Comparison of ENCODE assay signal across 8 cellular contexts in genomic region chr2:84879595-84880394, GRCh38. TPM values are rescaled to one million over a fixed set of nuclear protein-coding genes. Genes with fewer than 3 reads are reported as not detected.
DNase-seq lines count a peak whose midpoint lies in the region; ATAC-seq and TF ChIP-seq lines count a peak whose summit lies in the region.

No MANE protein-coding gene starts in this region.

- WGBS in GM23248 (ENCODE audit: low coverage in 1 of 2, low lambda C conversion rate in 2 of 2, missing lambda C conversion rate in 2 of 2), 2 experiments = 22 to 27% methylated on average over 42 to 44 of the region's 44 CpGs

- H3K36me3 ChIP-seq in GM23248 (ENCODE audit: low read depth) (no peaks in the 10 kb centered on the region), neural progenitor cell (no peaks in the 10 kb centered on the region)
- no peaks in the 10 kb centered on the region for H3K36me3 ChIP-seq in effector memory CD4-positive, alpha-beta T cell (ENCODE audit: control insufficient read depth, insufficient read depth, low read length)

- no peak overlapping the region for H3K27ac Mint-ChIP-seq in neural progenitor cell

- peak overlapping the region; percentile 79 for H3K4me3 ChIP-seq in GM23248
- H3K4me3 ChIP-seq in effector memory CD4-positive, alpha-beta T cell (ENCODE audit: insufficient read depth, low read depth, low read length, poor library complexity, severe bottlenecking) = peak overlapping the region; percentile 85
- peak overlapping the region; percentile 73 for H3K4me3 ChIP-seq in neural progenitor cell

- peak; percentile 38 for ATAC-seq in GM18508 (IDR thresholded peaks at IDR 0.05; ENCODE audit: insufficient read depth, unreplicated experiment)

- H3K36me3 Mint-ChIP-seq in neural progenitor cell = no peaks in the 10 kb centered on the region

- H3F3A ChIP-seq in GM23248 (ENCODE audit: insufficient read depth) = peaks cover 15% of the 10 kb centered on the region; the same call in 1 of the 2 replicates
- H3F3A ChIP-seq in neural progenitor cell (ENCODE audit: low read depth) = peaks cover 14% of the 10 kb centered on the region

- H3K9me3 ChIP-seq in GM23248 (ENCODE audit: low read depth) = no peaks in the 10 kb centered on the region
- no peaks in the 10 kb centered on the region for H3K9me3 ChIP-seq in effector memory CD4-positive, alpha-beta T cell (ENCODE audit: control insufficient read depth, low read length)
- no peaks in the 10 kb centered on the region for H3K9me3 ChIP-seq in neural progenitor cell (ENCODE audit: low read depth)

- no peaks in the 10 kb centered on the region for H4K20me1 ChIP-seq in GM23248 (ENCODE audit: insufficient read depth)
- peaks cover 6% of the 10 kb centered on the region for H4K20me1 ChIP-seq in neural progenitor cell (ENCODE audit: low read depth)

- in situ Hi-C loops in GM23248 (cut with MboI) = loop anchor here (10.0 kb wide), 1 partner anchor 385 kb away; no protein-coding TSS in a partner anchor

- H3K4me2 ChIP-seq in GM23248 (ENCODE audit: unreplicated experiment) = peak overlapping the region; percentile 94
- peak overlapping the region; percentile 90 for H3K4me2 ChIP-seq in neural progenitor cell

- no peaks in the 10 kb centered on the region for H3K9me3 Mint-ChIP-seq in neural progenitor cell

- H3K27me3 ChIP-seq in GM23248 (replicated peaks; ENCODE audit: insufficient read depth) (no peaks in the 10 kb centered on the region), neural progenitor cell (peaks cover 92% of the 10 kb centered on the region)
- no peaks in the 10 kb centered on the region for H3K27me3 ChIP-seq in effector memory CD4-positive, alpha-beta T cell (replicated peaks; ENCODE audit: control insufficient read depth, insufficient read depth, low read length, poor library complexity, severe bottlenecking)

- DNase-seq in GM23248 (peak; percentile 27), NOMO-1 treated with dmso at 0.1 percent for 144 hours (lab: John Stamatoyannopoulos, UW; ENCODE audit: unreplicated experiment) (peak; percentile 19), neural progenitor cell (ENCODE audit: low spot score) (peak; percentile 68), COLO829 (ENCODE audit: low spot score) (no peak), H4 (ENCODE audit: low spot score) (no peak), NCI-H1105 treated with DMSO at 0.1 percent for 48 hours (lab: John Stamatoyannopoulos, UW) (no peak)
- DNase-seq in effector memory CD4-positive, alpha-beta T cell = no peak

- peak overlapping the region; percentile 90 for H2AFZ ChIP-seq in GM23248
- peak overlapping the region; percentile 92 for H2AFZ ChIP-seq in neural progenitor cell (replicated peaks)

- TF ChIP-seq CTCF in neural progenitor cell (IDR thresholded peaks at IDR 0.05) = no peak

- peaks cover 15% of the 10 kb centered on the region for H3K4me1 Mint-ChIP-seq in neural progenitor cell

- peak overlapping the region; percentile 84 for H3K4me3 Mint-ChIP-seq in neural progenitor cell

- H3K9ac ChIP-seq in GM23248 (peak overlapping the region; percentile 64; the same call in 1 of the 2 replicates), neural progenitor cell (no peak overlapping the region)

- H3K4me1 ChIP-seq in GM23248 (ENCODE audit: insufficient read depth) (0 out of 2 replicates have a peak, but pooled peaks cover 4% of the 10 kb centered on the region), neural progenitor cell (peaks cover 17% of the 10 kb centered on the region)
- peaks cover 22% of the 10 kb centered on the region for H3K4me1 ChIP-seq in effector memory CD4-positive, alpha-beta T cell (ENCODE audit: control insufficient read depth, insufficient read depth, low read length, poor library complexity, severe bottlenecking)

- H3K9me2 ChIP-seq in GM23248 (ENCODE audit: insufficient read depth) = no peaks in the 10 kb centered on the region

- H3K27me3 Mint-ChIP-seq in neural progenitor cell (ENCODE audit: insufficient read depth, low read depth) = peaks cover 37% of the 10 kb centered on the region

- H3K27ac ChIP-seq in GM23248 (no peak overlapping the region), neural progenitor cell (no peak overlapping the region)
- peak overlapping the region; percentile 75 for H3K27ac ChIP-seq in effector memory CD4-positive, alpha-beta T cell (ENCODE audit: insufficient read depth, low read length, poor library complexity, severe bottlenecking)

- H3K79me2 ChIP-seq in GM23248 (ENCODE audit: insufficient read depth) (no peaks in the 10 kb centered on the region), neural progenitor cell (ENCODE audit: low read depth) (no peaks in the 10 kb centered on the region)

RNA-seq across cellular contexts. Expression of gene TRABD2A, which starts 1.1 kb away (rescaled TPM):
- 5.0 and 5.7 TPM in 2 replicates for total RNA-seq in GM23248 (2014; rRNA removed; shearing (Covaris generic))
- polyA plus RNA-seq in GM23248 (2016; fragmentation: Nextera tagmentation; extraction: Ambion mirVana) = 3.4 and 3.8 TPM in 2 replicates
- 1.7 and 2.0 TPM in 2 replicates for total RNA-seq in neural progenitor cell (ENCODE audit: low replicate concordance)
- 7.2 and 12.0 TPM in 2 replicates for total RNA-seq in H4 (2014; rRNA removed; shearing (Covaris generic))

RNA-seq across cellular contexts. Expression of gene TMSB10, which starts 25.7 kb away (rescaled TPM):
- 3,621 and 4,663 TPM in 2 replicates for total RNA-seq in GM23248 (2014; rRNA removed; shearing (Covaris generic))
- polyA plus RNA-seq in GM23248 (2016; fragmentation: Nextera tagmentation; extraction: Ambion mirVana) = 6,241 and 6,275 TPM in 2 replicates
- 1,687 and 2,248 TPM in 2 replicates for total RNA-seq in neural progenitor cell (ENCODE audit: low replicate concordance)
- 4,471 and 5,260 TPM in 2 replicates for total RNA-seq in H4 (2014; rRNA removed; shearing (Covaris generic))

Comparison
In these comparisons a context has a peak if more than half of its experiments do, and no peak if none do; other contexts are left out.
1. DNase-seq: peak in GM23248 (single experiment), NOMO-1 treated with dmso at 0.1 percent for 144 hours (single experiment) and neural progenitor cell (single experiment); none in effector memory CD4-positive, alpha-beta T cell (0 of 3), COLO829 (single experiment), H4 (single experiment) and NCI-H1105 treated with DMSO at 0.1 percent for 48 hours (single experiment).
2. Peak in every context shown above with its lines, with median percentiles within 50 percentile points of each other: H3K4me3 ChIP-seq.